In the genomic region with DNA sequence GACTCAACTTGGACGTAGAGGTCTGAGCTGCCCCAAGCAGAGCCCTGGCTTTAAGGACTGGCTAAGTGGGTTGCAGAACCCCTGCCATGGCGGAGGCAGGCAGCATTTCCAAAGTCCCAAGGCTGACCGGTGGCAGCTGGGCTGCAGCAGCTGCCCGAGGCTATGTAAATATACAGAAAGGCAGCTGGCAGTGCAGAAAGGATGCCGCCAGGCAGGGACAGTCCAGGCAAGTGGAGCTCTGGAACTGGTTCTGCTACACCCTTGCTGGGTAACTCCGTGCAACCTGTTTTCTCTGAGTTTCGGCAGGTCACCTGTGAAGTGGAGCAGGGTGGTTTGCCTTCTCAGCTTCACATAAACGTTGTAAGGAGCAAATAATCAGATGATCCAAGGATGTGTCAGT, we compare ENCODE assay signal across 13 cellular contexts. TPM values are rescaled to one million over a fixed set of nuclear protein-coding genes. Genes with fewer than 3 reads are reported as not detected.
DNase-seq lines count a peak whose midpoint lies in the region; ATAC-seq and TF ChIP-seq lines count a peak whose summit lies in the region.
"Had no signal": no experiment of that assay in that cellular context is flagged by ENCODE, and none has a peak within 500 bp of the region (broad histone marks: within the 10 kb centered on the region; RNA-seq: fewer than 3 reads in every experiment).

No MANE protein-coding gene starts in this region.

- no peak for ATAC-seq in GM18858 (IDR thresholded peaks at IDR 0.05; ENCODE audit: unreplicated experiment)

- intact Hi-C loops in ascending aorta (cut with DNase I) = loop anchor here (5.0 kb wide), 1 partner anchor 354 kb away; no protein-coding TSS in a partner anchor

- no peaks in the 10 kb centered on the region for H3K9me3 Mint-ChIP-seq in type B pancreatic cell

- no peaks in the 10 kb centered on the region for H3K27me3 ChIP-seq in ascending aorta
- H3K27me3 ChIP-seq: uterus had no signal

- H3K4me1 Mint-ChIP-seq in type B pancreatic cell (ENCODE audit: unreplicated experiment) = peaks cover 75% of the 10 kb centered on the region

- H3K27ac Mint-ChIP-seq in type B pancreatic cell = peak overlapping the region; percentile 96

- H3K27ac ChIP-seq in ascending aorta = peak overlapping the region; percentile 31 to 57
- H3K27ac ChIP-seq: left ventricle myocardium inferior had no signal

- H3K36me3 Mint-ChIP-seq in type B pancreatic cell = no peaks in the 10 kb centered on the region

- TF ChIP-seq CTCF in ascending aorta (IDR thresholded peaks at IDR 0.05) = no peak
- no peak for TF ChIP-seq CTCF in type B pancreatic cell (conservative IDR thresholded peaks at IDR 0.05)

- H3K27me3 Mint-ChIP-seq in type B pancreatic cell = no peaks in the 10 kb centered on the region

- H3K4me1 ChIP-seq in ascending aorta = peaks cover 37 to 76% of the 10 kb centered on the region in 2 donors

- DNase-seq in NCI-H2227 (lab: John Stamatoyannopoulos, UW; ENCODE audit: unreplicated experiment) (peak; percentile 12), NCI-H2227 treated with DMSO at 0.1 percent for 48 hours (lab: John Stamatoyannopoulos, UW) (no peak), ascending aorta (ENCODE audit: low spot score in 2 of 2) (no peak), midbrain (lab: John Stamatoyannopoulos, UW) (peak; percentile 62), type B pancreatic cell (ENCODE audit: extremely low spot score, unreplicated experiment) (no peak), cortex of kidney (lab: John Stamatoyannopoulos, UW) (no peak)
- no peak for DNase-seq in stimulated activated CD4-positive, alpha-beta T cell treated with anti-CD3 and anti-CD28 coated beads, Interleukin-2, amount 100 ng/mL, for 24 hours
- DNase-seq: ACHN; activated effector memory CD4-positive, alpha-beta T cell treated with anti-CD3 and anti-CD28 coated beads, Interleukin-2, amount 50 U/mL, for 16 hours; left ventricle myocardium inferior; T-helper 2 cell; uterus had no signal

- H3K9me3 ChIP-seq in ascending aorta = no peaks in the 10 kb centered on the region
- H3K9me3 ChIP-seq: left ventricle myocardium inferior, uterus had no signal

- H3K36me3 ChIP-seq in ascending aorta = no peaks in the 10 kb centered on the region
- H3K36me3 ChIP-seq: left ventricle myocardium inferior, uterus had no signal

- no peak overlapping the region for H3K4me3 ChIP-seq in ascending aorta
- H3K4me3 ChIP-seq: left ventricle myocardium inferior, uterus had no signal

- H3K4me3 Mint-ChIP-seq in type B pancreatic cell = peak overlapping the region; percentile 79

RNA-seq across cellular contexts. Expression of a gene that starts 46.0 kb away (rescaled TPM):
- total RNA-seq in ascending aorta = 77.8 TPM
- 14.4 and 20.0 TPM in 2 replicates for total RNA-seq in type B pancreatic cell (ENCODE audit: low replicate concordance)

Comparison
In these comparisons a context has a peak if more than half of its experiments do, and no peak if none do; other contexts are left out.
1. DNase-seq: peak in NCI-H2227 (single experiment) and midbrain (single experiment); none in NCI-H2227 treated with DMSO at 0.1 percent for 48 hours (single experiment), ascending aorta (0 of 2), type B pancreatic cell (single experiment), cortex of kidney (single experiment) and stimulated activated CD4-positive, alpha-beta T cell treated with anti-CD3 and anti-CD28 coated beads, Interleukin-2, amount 100 ng/mL, for 24 hours (0 of 2).